13 cellular contexts compared by ENCODE assay signal in genomic region chr4:76811604-76812412, GRCh38.
DNase-seq lines count a peak whose midpoint lies in the region; ATAC-seq, FAIRE-seq and TF ChIP-seq lines count a peak whose summit lies in the region.
"Had no signal": no experiment of that assay in that cellular context is flagged by ENCODE, and none has a peak within 500 bp of the region (broad histone marks: within the 10 kb centered on the region; RNA-seq: fewer than 3 reads in every experiment).

No MANE protein-coding gene starts in this region.

- FAIRE-seq in kidney (lab: Jason Lieb, UNC): no peak

- no peak overlapping the region for H3K9ac ChIP-seq in kidney (ENCODE audit: low read length in 2 of 2)

- no peak for TF ChIP-seq CTCF in HFF-Myc (IDR thresholded peaks at IDR 0.05; ENCODE audit: low read depth, low read length, missing control alignments)
- TF ChIP-seq CTCF in choroid plexus epithelial cell (conservative IDR thresholded peaks at IDR 0.05; ENCODE audit: low read depth, low read length): peak; percentile 25
- TF ChIP-seq CTCF in kidney (IDR thresholded peaks at IDR 0.05; ENCODE audit: borderline replicate concordance, extremely low read depth, insufficient read depth): no peak

- DNase-seq in HFF-Myc (ENCODE audit: extremely low read depth, low read depth) (peak; percentile 53), choroid plexus epithelial cell (ENCODE audit: low read depth) (peak; percentile 69), kidney (peak; percentile 76), smooth muscle cell of the brain vasculature (ENCODE audit: low read depth, low spot score) (peak; percentile 91), T-helper 17 cell (no peak)
- no peak for DNase-seq in activated effector memory CD4-positive, alpha-beta T cell treated with anti-CD3 and anti-CD28 coated beads, Interleukin-2, amount 50 U/mL, for 16 hours
- DNase-seq in activated CD4-positive, alpha-beta T cell treated with anti-CD3 and anti-CD28 coated beads for 48 hours: no peak
- DNase-seq: activated CD4-positive, alpha-beta memory T cell treated with anti-CD3 and anti-CD28 coated beads, Interleukin-2, amount 10 ng/mL, durations not matched to agents 7 days and 5 days; activated naive CD4-positive, alpha-beta T cell treated with anti-CD3 and anti-CD28 coated beads for 36 hours; effector CD4-positive, alpha-beta T cell; NCI-H187 had no signal

- peak overlapping the region in 1 of 2 donors; percentile 53 for H3K27ac ChIP-seq in kidney (ENCODE audit: low read depth in 2 of 2, low read length in 2 of 2)

- H3K4me3 ChIP-seq in HFF-Myc (replicated peaks; ENCODE audit: low read depth, low read length) (no peak overlapping the region), choroid plexus epithelial cell (ENCODE audit: low read depth, low read length) (no peak overlapping the region), kidney (ENCODE audit: low read length in 2 of 2) (no peak overlapping the region)

- intact Hi-C loops in kidney (cut with DNase I): no loop called here

- no peak overlapping the region for H3K4me3 Mint-ChIP-seq in T-helper 17 cell
- H3K4me3 Mint-ChIP-seq: activated CD4-positive, alpha-beta memory T cell treated with anti-CD3 and anti-CD28 coated beads, Interleukin-2, amount 10 ng/mL, durations not matched to agents 7 days and 5 days; activated naive CD4-positive, alpha-beta T cell treated with anti-CD3 and anti-CD28 coated beads for 36 hours had no signal

- peaks cover 3% of the 10 kb centered on the region for H3K36me3 Mint-ChIP-seq in T-helper 17 cell (ENCODE audit: low read depth)
- H3K36me3 Mint-ChIP-seq: IgD-negative memory B cell had no signal

- H3K4me1 ChIP-seq in kidney (ENCODE audit: control insufficient read depth in 1 of 2, insufficient read depth in 1 of 2, low read depth in 1 of 2, low read length in 2 of 2): peaks cover 3 to 6% of the 10 kb centered on the region in 2 donors

- no peak overlapping the region for H3K27ac Mint-ChIP-seq in T-helper 17 cell
- H3K27ac Mint-ChIP-seq: activated CD4-positive, alpha-beta memory T cell treated with anti-CD3 and anti-CD28 coated beads, Interleukin-2, amount 10 ng/mL, durations not matched to agents 7 days and 5 days; activated naive CD4-positive, alpha-beta T cell treated with anti-CD3 and anti-CD28 coated beads for 36 hours; IgD-negative memory B cell had no signal

- no peaks in the 10 kb centered on the region for H3K4me1 Mint-ChIP-seq in T-helper 17 cell
- H3K4me1 Mint-ChIP-seq: activated CD4-positive, alpha-beta memory T cell treated with anti-CD3 and anti-CD28 coated beads, Interleukin-2, amount 10 ng/mL, durations not matched to agents 7 days and 5 days; IgD-negative memory B cell had no signal

- H3K9me3 ChIP-seq in kidney (ENCODE audit: control insufficient read depth in 1 of 2, low read length in 2 of 2) (no peaks in the 10 kb centered on the region), T-helper 17 cell (ENCODE audit: control insufficient read depth, low read length, poor library complexity, severe bottlenecking) (no peaks in the 10 kb centered on the region)

- H3K27me3 Mint-ChIP-seq in T-helper 17 cell: no peaks in the 10 kb centered on the region

- no peaks in the 10 kb centered on the region for H3K36me3 ChIP-seq in kidney (ENCODE audit: control insufficient read depth in 1 of 2, insufficient read depth in 2 of 2, low read length in 2 of 2)

- no peak for ATAC-seq in HG03196 (IDR thresholded peaks at IDR 0.05; ENCODE audit: unreplicated experiment)
- ATAC-seq in T-helper 17 cell: no peak

Comparison
In these comparisons a context has a peak if more than half of its experiments do, and no peak if none do; other contexts are left out.
1. DNase-seq: peak in HFF-Myc (single experiment), choroid plexus epithelial cell (single experiment), kidney (single experiment) and smooth muscle cell of the brain vasculature (single experiment); none in activated effector memory CD4-positive, alpha-beta T cell treated with anti-CD3 and anti-CD28 coated beads, Interleukin-2, amount 50 U/mL, for 16 hours (single experiment), T-helper 17 cell (0 of 3) and activated CD4-positive, alpha-beta T cell treated with anti-CD3 and anti-CD28 coated beads for 48 hours (single experiment).